In the genomic region with DNA sequence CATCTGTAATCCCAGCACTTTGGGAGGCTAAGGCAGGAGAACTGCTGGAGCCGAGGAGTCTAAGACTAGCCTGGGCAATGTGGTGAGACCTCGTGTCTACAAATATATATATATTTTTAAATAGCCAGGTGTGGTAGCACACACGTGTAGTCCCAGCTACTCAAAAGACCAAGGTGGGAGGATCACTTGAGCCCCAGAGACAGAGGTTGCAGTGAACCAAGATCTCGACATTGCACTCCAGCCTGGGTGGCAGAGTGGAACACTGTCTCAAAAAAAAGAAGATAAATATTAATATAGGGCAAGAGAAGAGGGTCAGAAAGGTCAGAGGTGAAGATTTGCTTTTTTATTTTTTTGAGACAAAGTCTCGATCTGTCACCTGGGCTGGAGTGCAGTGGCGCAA, we compare ENCODE assay signal across 19 cellular contexts. TPM values are rescaled to one million over a fixed set of nuclear protein-coding genes. Genes with fewer than 3 reads are reported as not detected.
DNase-seq lines count a peak whose midpoint lies in the region; ATAC-seq and TF ChIP-seq lines count a peak whose summit lies in the region.
"Had no signal": no experiment of that assay in that cellular context is flagged by ENCODE, and none has a peak within 500 bp of the region (broad histone marks: within the 10 kb centered on the region; RNA-seq: fewer than 3 reads in every experiment).

No MANE protein-coding gene starts in this region.

- CTCF ChIA-PET in OCI-LY7 (lab: Charles Lee; ENCODE audit: unreplicated experiment), result interaction anchor here (1.4 kb wide), 1 partner anchor 10 kb away, joined by 4 read pairs; no protein-coding TSS in a partner anchor

- peaks cover 7% of the 10 kb centered on the region for H3F3A ChIP-seq in neural progenitor cell (ENCODE audit: low read depth)

- H3K4me2 ChIP-seq in Karpas-422 (ENCODE audit: low read depth, low read length, poor library complexity, severe bottlenecking), result peak overlapping the region; percentile 20
- H3K4me2 ChIP-seq in OCI-LY7 (ENCODE audit: low read length), result peak overlapping the region; percentile 18
- no peak overlapping the region for H3K4me2 ChIP-seq in neural progenitor cell
- H3K4me2 ChIP-seq: GM23338 had no signal

- BruUV-seq in OCI-LY7 (replicated peaks; lab: Mats Ljungman, UMichigan), result no TSS peak

- H3K9me3 Mint-ChIP-seq in stimulated activated memory B cell treated with anti-CD40 and anti-IgM and Interleukin-4, amounts not matched to agents 10 μg/mL and 1 μg/mL and 100 μg/mL, for 72 hours, result no peaks in the 10 kb centered on the region
- no peaks in the 10 kb centered on the region for H3K9me3 Mint-ChIP-seq in neural progenitor cell
- H3K9me3 Mint-ChIP-seq: CD14-positive monocyte; CD4-positive, alpha-beta T cell; CD8-positive, alpha-beta memory T cell; GM23338; H9 had no signal

- H2AFZ ChIP-seq in Karpas-422 (ENCODE audit: low read length) (no peak overlapping the region), OCI-LY7 (ENCODE audit: low read length) (peak overlapping the region; percentile 0; the same call in 1 of the 2 replicates), neural progenitor cell (replicated peaks) (no peak overlapping the region)
- H2AFZ ChIP-seq: GM23338 had no signal

- H4K20me1 ChIP-seq in Karpas-422 (ENCODE audit: insufficient read depth, low read depth, low read length), result no peaks in the 10 kb centered on the region
- H4K20me1 ChIP-seq in OCI-LY7 (ENCODE audit: insufficient read depth, low read length), result no peaks in the 10 kb centered on the region
- H4K20me1 ChIP-seq in neural progenitor cell (ENCODE audit: low read depth), result no peaks in the 10 kb centered on the region
- H4K20me1 ChIP-seq: BLaER1 treated with 17β-estradiol and CSF1 and Interleukin-3, amounts not matched to agents 10 nM and 100 nM had no signal

- H3K36me3 ChIP-seq in Karpas-422 (ENCODE audit: insufficient read depth, low read length) (no peaks in the 10 kb centered on the region), OCI-LY7 (ENCODE audit: insufficient read depth, low read length) (no peaks in the 10 kb centered on the region), neural progenitor cell (no peaks in the 10 kb centered on the region)
- H3K36me3 ChIP-seq: BLaER1 treated with 17β-estradiol and CSF1 and Interleukin-3, amounts not matched to agents 10 nM and 100 nM had no signal

- H3K27me3 ChIP-seq in Karpas-422 (ENCODE audit: low read length) (no peaks in the 10 kb centered on the region), neural progenitor cell (no peaks in the 10 kb centered on the region)
- H3K27me3 ChIP-seq: BLaER1 treated with 17β-estradiol and CSF1 and Interleukin-3, amounts not matched to agents 10 nM and 100 nM had no signal

- H3K4me3 ChIP-seq in Karpas-422 (ENCODE audit: low read length) (no peak overlapping the region), OCI-LY7 (ENCODE audit: low read depth, low read length, poor library complexity, severe bottlenecking) (no peak overlapping the region), neural progenitor cell (no peak overlapping the region)
- H3K4me3 ChIP-seq: BLaER1 treated with 17β-estradiol and CSF1 and Interleukin-3, amounts not matched to agents 10 nM and 100 nM; GM23338 had no signal

- intact Hi-C loops in OCI-LY7 (cut with micrococcal nuclease; ENCODE audit: unreplicated experiment), result no loop called here

- TF ChIP-seq CTCF in OCI-LY7 (conservative IDR thresholded peaks at IDR 0.05; ENCODE audit: low read length) (no peak), neural progenitor cell (IDR thresholded peaks at IDR 0.05) (no peak)

- H3K27ac Mint-ChIP-seq in T-helper 17 cell (peak overlapping the region; percentile 43), neural progenitor cell (no peak overlapping the region)
- peak overlapping the region; percentile 47 for H3K27ac Mint-ChIP-seq in stimulated activated memory B cell treated with anti-CD40 and anti-IgM and Interleukin-4, amounts not matched to agents 10 μg/mL and 1 μg/mL and 100 μg/mL, for 72 hours
- H3K27ac Mint-ChIP-seq: CD14-positive monocyte; CD4-positive, alpha-beta T cell; GM23338; H9 had no signal

- H3K36me3 Mint-ChIP-seq in T-helper 17 cell (ENCODE audit: low read depth) (no peaks in the 10 kb centered on the region), neural progenitor cell (no peaks in the 10 kb centered on the region)
- no peaks in the 10 kb centered on the region for H3K36me3 Mint-ChIP-seq in stimulated activated memory B cell treated with anti-CD40 and anti-IgM and Interleukin-4, amounts not matched to agents 10 μg/mL and 1 μg/mL and 100 μg/mL, for 72 hours
- H3K36me3 Mint-ChIP-seq: CD14-positive monocyte; CD8-positive, alpha-beta memory T cell had no signal

- H3K9me3 ChIP-seq in Karpas-422 (ENCODE audit: low read length) (no peaks in the 10 kb centered on the region), OCI-LY7 (ENCODE audit: low read length) (no peaks in the 10 kb centered on the region), T-helper 17 cell (ENCODE audit: control insufficient read depth, low read length, poor library complexity, severe bottlenecking) (no peaks in the 10 kb centered on the region), neural progenitor cell (ENCODE audit: low read depth) (no peaks in the 10 kb centered on the region)
- H3K9me3 ChIP-seq: BLaER1 treated with 17β-estradiol and CSF1 and Interleukin-3, amounts not matched to agents 10 nM and 100 nM had no signal

- H3K4me3 Mint-ChIP-seq in T-helper 17 cell (no peak overlapping the region), neural progenitor cell (no peak overlapping the region)
- H3K4me3 Mint-ChIP-seq in stimulated activated memory B cell treated with anti-CD40 and anti-IgM and Interleukin-4, amounts not matched to agents 10 μg/mL and 1 μg/mL and 100 μg/mL, for 72 hours, result no peak overlapping the region
- H3K4me3 Mint-ChIP-seq: B cell; CD14-positive monocyte; CD4-positive, alpha-beta T cell; CD8-positive, alpha-beta memory T cell; GM23338; H9 had no signal

- H3K79me2 ChIP-seq in Karpas-422 (ENCODE audit: low read length), result no peaks in the 10 kb centered on the region
- peaks cover 5% of the 10 kb centered on the region; the same call in 1 of the 2 replicates for H3K79me2 ChIP-seq in OCI-LY7 (ENCODE audit: insufficient read depth, low read depth, low read length)
- no peaks in the 10 kb centered on the region for H3K79me2 ChIP-seq in neural progenitor cell (ENCODE audit: low read depth)

- DNase-seq in Karpas-422 (peak; percentile 70), OCI-LY7 (ENCODE audit: low spot score) (peak; percentile 66), T-helper 17 cell (no peak), neural progenitor cell (ENCODE audit: low spot score) (no peak), NCI-H2107 treated with DMSO at 0.1 percent for 48 hours (lab: John Stamatoyannopoulos, UW; ENCODE audit: unreplicated experiment) (no peak)
- no peak for DNase-seq in activated CD8-positive, alpha-beta memory T cell treated with anti-CD3 and anti-CD28 coated beads for 24 hours
- DNase-seq: CD4-positive, alpha-beta T cell; CD8-positive, alpha-beta memory T cell; DMS 273 treated with DMSO at 0.1 percent for 48 hours; DMS79; GF-D8; H9 had no signal

- ATAC-seq in T-helper 17 cell (no peak), GM21447 (IDR thresholded peaks at IDR 0.05; ENCODE audit: unreplicated experiment) (no peak)
- no peak for ATAC-seq in stimulated activated memory B cell treated with anti-CD40 and anti-IgM and Interleukin-4, amounts not matched to agents 10 μg/mL and 1 μg/mL and 100 μg/mL, for 72 hours
- ATAC-seq: GM23338, HCT116 had no signal

- H3K27me3 Mint-ChIP-seq in T-helper 17 cell (no peaks in the 10 kb centered on the region), neural progenitor cell (ENCODE audit: insufficient read depth, low read depth) (peaks cover 5% of the 10 kb centered on the region)
- no peaks in the 10 kb centered on the region for H3K27me3 Mint-ChIP-seq in stimulated activated memory B cell treated with anti-CD40 and anti-IgM and Interleukin-4, amounts not matched to agents 10 μg/mL and 1 μg/mL and 100 μg/mL, for 72 hours
- H3K27me3 Mint-ChIP-seq: B cell; CD4-positive, alpha-beta T cell; CD8-positive, alpha-beta memory T cell had no signal

- H3K27ac ChIP-seq in Karpas-422 (ENCODE audit: low read length), result peak overlapping the region; percentile 100
- H3K27ac ChIP-seq in OCI-LY7 (ENCODE audit: low read depth, low read length, poor library complexity, severe bottlenecking), result peak overlapping the region; percentile 95
- H3K27ac ChIP-seq in neural progenitor cell, result no peak overlapping the region

- H3K4me1 ChIP-seq in Karpas-422 (ENCODE audit: low read length) (peaks cover 69% of the 10 kb centered on the region), OCI-LY7 (ENCODE audit: insufficient read depth, low read length, poor library complexity, severe bottlenecking) (peaks cover 97% of the 10 kb centered on the region), neural progenitor cell (no peaks in the 10 kb centered on the region)

- H3K9ac ChIP-seq in Karpas-422 (ENCODE audit: low read length) (no peak overlapping the region), neural progenitor cell (no peak overlapping the region)

- H3K9me2 ChIP-seq in Karpas-422 (replicated peaks; ENCODE audit: insufficient read depth, low read length) (no peaks in the 10 kb centered on the region), OCI-LY7 (ENCODE audit: insufficient read depth, low read length) (no peaks in the 10 kb centered on the region)

- H3K4me1 Mint-ChIP-seq in T-helper 17 cell, result peaks cover 6% of the 10 kb centered on the region
- H3K4me1 Mint-ChIP-seq in stimulated activated memory B cell treated with anti-CD40 and anti-IgM and Interleukin-4, amounts not matched to agents 10 μg/mL and 1 μg/mL and 100 μg/mL, for 72 hours, result peaks cover 57% of the 10 kb centered on the region
- no peaks in the 10 kb centered on the region for H3K4me1 Mint-ChIP-seq in neural progenitor cell
- H3K4me1 Mint-ChIP-seq: CD14-positive monocyte, GM23338 had no signal

- POLR2A ChIA-PET in OCI-LY7 (lab: Charles Lee), result interaction anchor here (0.8 to 2.1 kb wide), 5 partner anchors 11 to 65 kb away, joined by 3 to 12 read pairs (median 3); no protein-coding TSS in a partner anchor

RNA-seq across cellular contexts. Expression of a gene that starts 5.5 kb away (rescaled TPM):
- total RNA-seq in Karpas-422 (2014; rRNA removed; shearing (Covaris generic); ENCODE audit: low replicate concordance), result 78.6 and 136 TPM in 2 replicates
- total RNA-seq in OCI-LY7 (2014; rRNA removed; shearing (Covaris generic)), result 134 and 148 TPM in 2 replicates
- total RNA-seq in OCI-LY7 (2022), result 132 and 155 TPM in 2 replicates
- 10 to 100 TPM; 33.8 to 44.2 TPM for total RNA-seq in T-helper 17 cell
- 22.5 and 57.4 TPM in 2 replicates for total RNA-seq in neural progenitor cell (ENCODE audit: low replicate concordance)

RNA-seq across cellular contexts. Expression of a gene that starts 15.4 kb away (rescaled TPM):
- 65.1 and 67.6 TPM in 2 replicates for total RNA-seq in Karpas-422 (2014; rRNA removed; shearing (Covaris generic); ENCODE audit: low replicate concordance)
- 27.0 and 27.8 TPM in 2 replicates for total RNA-seq in OCI-LY7 (2014; rRNA removed; shearing (Covaris generic))
- total RNA-seq in OCI-LY7 (2022), result 51.6 and 64.5 TPM in 2 replicates
- total RNA-seq in T-helper 17 cell, result 10 to 100 TPM; 14.2 to 18.1 TPM
- 8.5 and 18.8 TPM in 2 replicates for total RNA-seq in neural progenitor cell (ENCODE audit: low replicate concordance)

RNA-seq across cellular contexts. Expression of a gene that starts 24.4 kb away (rescaled TPM):
- 1.8 and 5.1 TPM in 2 replicates for total RNA-seq in Karpas-422 (2014; rRNA removed; shearing (Covaris generic); ENCODE audit: low replicate concordance)
- 12.0 and 15.8 TPM in 2 replicates for total RNA-seq in OCI-LY7 (2014; rRNA removed; shearing (Covaris generic))
- 13.4 and 13.5 TPM in 2 replicates for total RNA-seq in OCI-LY7 (2022)
- total RNA-seq in T-helper 17 cell, result 10 to 100 TPM; 18.7 to 28.1 TPM
- total RNA-seq in neural progenitor cell (ENCODE audit: low replicate concordance), result 0.40 and 0.80 TPM in 2 replicates

RNA-seq across cellular contexts. Expression of a gene that starts 40.2 kb away (rescaled TPM):
- total RNA-seq in Karpas-422 (2014; rRNA removed; shearing (Covaris generic); ENCODE audit: low replicate concordance), result not detected in 2 replicates
- not detected in 2 replicates for total RNA-seq in OCI-LY7 (2014; rRNA removed; shearing (Covaris generic))
- total RNA-seq in OCI-LY7 (2022) (0.38 and 0.53 TPM in 2 replicates), T-helper 17 cell (1 to 10 TPM in 1 of 2 donors, under 1 TPM in 1; 0.94 to 1.6 TPM), neural progenitor cell (ENCODE audit: low replicate concordance) (0.15 TPM in 1 of 2 replicates, not detected in the other)

RNA-seq across cellular contexts. Expression of a gene that starts 43.2 kb away (rescaled TPM):
- total RNA-seq in Karpas-422 (2014; rRNA removed; shearing (Covaris generic); ENCODE audit: low replicate concordance), result 4.5 and 9.1 TPM in 2 replicates
- 2.7 and 6.4 TPM in 2 replicates for total RNA-seq in OCI-LY7 (2014; rRNA removed; shearing (Covaris generic))
- total RNA-seq in OCI-LY7 (2022) (10.8 and 12.6 TPM in 2 replicates), T-helper 17 cell (under 1 TPM; 0.10 to 0.25 TPM), neural progenitor cell (ENCODE audit: low replicate concordance) (0.46 TPM in 1 of 2 replicates, not detected in the other)
- total RNA-seq: CD4-positive, alpha-beta T cell had no signal

Comparison
In these comparisons a context has a peak if more than half of its experiments do, and no peak if none do; other contexts are left out.
1. DNase-seq: peak in Karpas-422 (single experiment) and OCI-LY7 (single experiment); none in T-helper 17 cell (0 of 3), neural progenitor cell (single experiment), activated CD8-positive, alpha-beta memory T cell treated with anti-CD3 and anti-CD28 coated beads for 24 hours (single experiment) and NCI-H2107 treated with DMSO at 0.1 percent for 48 hours (single experiment).